ENCODE assay signal across 10 cellular contexts in the genomic region with DNA sequence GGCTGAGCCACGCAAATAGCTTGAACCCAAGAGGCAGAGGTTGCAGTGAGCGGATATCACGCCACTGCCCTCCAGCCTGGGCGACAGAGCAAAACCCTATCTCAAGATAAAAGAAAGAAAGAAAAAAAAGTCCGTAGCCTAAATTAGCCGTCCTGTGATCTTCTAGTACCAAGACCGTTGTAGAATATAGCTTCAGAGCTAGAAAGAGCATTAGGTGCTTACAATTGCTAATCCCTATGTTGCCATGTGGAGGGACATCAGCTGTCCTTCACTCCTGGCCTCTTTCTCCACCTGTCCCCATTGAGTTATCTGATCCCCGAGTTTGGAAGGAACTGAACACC. TPM values are rescaled to one million over a fixed set of nuclear protein-coding genes. Genes with fewer than 3 reads are reported as not detected.
DNase-seq lines count a peak whose midpoint lies in the region; ATAC-seq and TF ChIP-seq lines count a peak whose summit lies in the region.
"Had no signal": no experiment of that assay in that cellular context is flagged by ENCODE, and none has a peak within 500 bp of the region (broad histone marks: within the 10 kb centered on the region; RNA-seq: fewer than 3 reads in every experiment).

No MANE protein-coding gene starts in this region.

- peaks cover 17% of the 10 kb centered on the region for H3K4me1 Mint-ChIP-seq in CD4-positive, alpha-beta T cell (ENCODE audit: low read depth)
- peaks cover 17% of the 10 kb centered on the region for H3K4me1 Mint-ChIP-seq in activated CD4-positive, alpha-beta memory T cell treated with anti-CD3 and anti-CD28 coated beads for 36 hours (ENCODE audit: low read depth)

- H3K27me3 ChIP-seq in CD4-positive, alpha-beta T cell (ENCODE audit: control insufficient read depth, insufficient read depth, low read length), result no peaks in the 10 kb centered on the region
- H3K27me3 ChIP-seq in HUES6 (ENCODE audit: control insufficient read depth, insufficient read depth, low read length), result no peaks in the 10 kb centered on the region

- H3K4me3 ChIP-seq in HUES6 (ENCODE audit: low read depth, low read length), result peak overlapping the region; percentile 80

- peak overlapping the region; percentile 87 for H3K4me3 Mint-ChIP-seq in CD4-positive, alpha-beta T cell
- peak overlapping the region; percentile 88 for H3K4me3 Mint-ChIP-seq in activated CD4-positive, alpha-beta memory T cell treated with anti-CD3 and anti-CD28 coated beads for 36 hours

- intact Hi-C loops in CD4-positive, alpha-beta T cell (cut with DNase I, micrococcal nuclease), result loop anchor here (2.0 to 10.0 kb wide), 8 partner anchors 89 to 1603 kb away; a partner anchor contains a TSS
- intact Hi-C loops in activated CD4-positive, alpha-beta memory T cell treated with anti-CD3 and anti-CD28 coated beads for 36 hours (cut with micrococcal nuclease), result no loop called here

- H3K4me1 ChIP-seq in HUES6 (ENCODE audit: control insufficient read depth, insufficient read depth, low read length), result peaks cover 14% of the 10 kb centered on the region; the same call in 1 of the 2 replicates
- H3K4me1 ChIP-seq: prostate gland had no signal

- no peak for ATAC-seq in CD4-positive, alpha-beta T cell (ENCODE audit: poor library complexity)
- ATAC-seq in GM18867 (IDR thresholded peaks at IDR 0.05; ENCODE audit: unreplicated experiment), result no peak

- no peak overlapping the region for H3K9ac ChIP-seq in HUES6 (ENCODE audit: low read length)

- CTCF ChIA-PET in CD4-positive, alpha-beta T cell (lab: Charles Lee), result interaction anchor here (1.5 kb wide), 1 partner anchor 10 kb away, joined by 7 read pairs; no protein-coding TSS in a partner anchor
- CTCF ChIA-PET in activated CD4-positive, alpha-beta memory T cell treated with anti-CD3 and anti-CD28 coated beads for 36 hours (lab: Charles Lee), result interaction anchor here (1.4 to 2.0 kb wide), 3 partner anchors 37 to 90 kb away, joined by 5 to 6 read pairs (median 6); a partner anchor contains a TSS

- no peak for TF ChIP-seq CTCF in CD4-positive, alpha-beta T cell (IDR thresholded peaks at IDR 0.05)

- DNase-seq in CD4-positive, alpha-beta T cell, result no peak
- no peak for DNase-seq in activated CD4-positive, alpha-beta memory T cell treated with anti-CD3 and anti-CD28 coated beads for 36 hours
- DNase-seq in myocyte (ENCODE audit: low read depth), result peak; percentile 9
- no peak for DNase-seq in pons (ENCODE audit: low spot score)
- no peak for DNase-seq in stimulated activated CD4-positive, alpha-beta T cell treated with anti-CD3 and anti-CD28 coated beads, Interleukin-4, amount 100 ng/mL, for 1 hour
- no peak for DNase-seq in hypothalamus (lab: John Stamatoyannopoulos, UW)
- DNase-seq: NCI-H446 had no signal

- POLR2A ChIA-PET in CD4-positive, alpha-beta T cell (lab: Charles Lee), result interaction anchor here (0.6 to 1.3 kb wide), 5 partner anchors 43 to 942 kb away, joined by 3 to 6 read pairs (median 3); a partner anchor contains a TSS
- POLR2A ChIA-PET in activated CD4-positive, alpha-beta memory T cell treated with anti-CD3 and anti-CD28 coated beads for 36 hours (lab: Charles Lee), result interaction anchor here (0.5 to 2.0 kb wide), 6 partner anchors 16 to 294 kb away, joined by 3 to 8 read pairs (median 5); a partner anchor contains a TSS

- H3K36me3 ChIP-seq in HUES6 (ENCODE audit: control insufficient read depth, insufficient read depth, low read length), result peaks cover 26% of the 10 kb centered on the region
- H3K36me3 ChIP-seq: prostate gland had no signal

- H3K9me3 ChIP-seq in CD4-positive, alpha-beta T cell (ENCODE audit: control insufficient read depth, low read length), result no peaks in the 10 kb centered on the region
- H3K9me3 ChIP-seq in HUES6 (ENCODE audit: control insufficient read depth, insufficient read depth, low read depth, low read length), result no peaks in the 10 kb centered on the region
- H3K9me3 ChIP-seq: prostate gland had no signal

- no peaks in the 10 kb centered on the region for H3K27me3 Mint-ChIP-seq in CD4-positive, alpha-beta T cell
- H3K27me3 Mint-ChIP-seq in activated CD4-positive, alpha-beta memory T cell treated with anti-CD3 and anti-CD28 coated beads for 36 hours, result no peaks in the 10 kb centered on the region

- H3K27ac ChIP-seq in CD4-positive, alpha-beta T cell (ENCODE audit: low read depth, low read length), result no peak overlapping the region
- no peak overlapping the region for H3K27ac ChIP-seq in HUES6 (ENCODE audit: low read depth, low read length)
- H3K27ac ChIP-seq: prostate gland had no signal

- no peak overlapping the region for H3K27ac Mint-ChIP-seq in CD4-positive, alpha-beta T cell
- no peak overlapping the region for H3K27ac Mint-ChIP-seq in activated CD4-positive, alpha-beta memory T cell treated with anti-CD3 and anti-CD28 coated beads for 36 hours

- H3K9me3 Mint-ChIP-seq in CD4-positive, alpha-beta T cell, result no peaks in the 10 kb centered on the region
- H3K9me3 Mint-ChIP-seq in activated CD4-positive, alpha-beta memory T cell treated with anti-CD3 and anti-CD28 coated beads for 36 hours, result peaks cover 2% of the 10 kb centered on the region

- H3K36me3 Mint-ChIP-seq in CD4-positive, alpha-beta T cell (ENCODE audit: low read depth), result no peaks in the 10 kb centered on the region
- peaks cover 15% of the 10 kb centered on the region for H3K36me3 Mint-ChIP-seq in activated CD4-positive, alpha-beta memory T cell treated with anti-CD3 and anti-CD28 coated beads for 36 hours

RNA-seq across cellular contexts. Expression of a gene that starts 1.2 kb away (rescaled TPM):
- total RNA-seq in CD4-positive, alpha-beta T cell, result 1 to 10 TPM in 1 of 2 experiments, under 1 TPM in 1; 0.61 to 1.4 TPM
- total RNA-seq in activated CD4-positive, alpha-beta memory T cell treated with anti-CD3 and anti-CD28 coated beads for 36 hours, result 10 to 100 TPM; 96.2 to 99.2 TPM
- 3.5 and 5.0 TPM in 2 replicates for total RNA-seq in myocyte
- 3.4 TPM for polyA plus RNA-seq in myocyte (2012)

RNA-seq across cellular contexts. Expression of a gene that starts 43.2 kb away (rescaled TPM):
- 10 to 100 TPM; 55.9 TPM for total RNA-seq in CD4-positive, alpha-beta T cell
- total RNA-seq in activated CD4-positive, alpha-beta memory T cell treated with anti-CD3 and anti-CD28 coated beads for 36 hours, result 10 to 100 TPM; 84.2 to 89.9 TPM
- 162 and 280 TPM in 2 replicates for total RNA-seq in myocyte
- 130 TPM for polyA plus RNA-seq in myocyte (2012)

Comparison
In these comparisons a context has a peak if more than half of its experiments do, and no peak if none do; other contexts are left out.
1. RNA of a gene that starts 1.2 kb away (total RNA-seq): 96.2 to 99.2 TPM in activated CD4-positive, alpha-beta memory T cell treated with anti-CD3 and anti-CD28 coated beads for 36 hours; 3.5 to 5.0 TPM in myocyte and 0.61 to 1.4 TPM in CD4-positive, alpha-beta T cell; every median in the first group is over 10 times any median in the second.